In the genomic region with DNA sequence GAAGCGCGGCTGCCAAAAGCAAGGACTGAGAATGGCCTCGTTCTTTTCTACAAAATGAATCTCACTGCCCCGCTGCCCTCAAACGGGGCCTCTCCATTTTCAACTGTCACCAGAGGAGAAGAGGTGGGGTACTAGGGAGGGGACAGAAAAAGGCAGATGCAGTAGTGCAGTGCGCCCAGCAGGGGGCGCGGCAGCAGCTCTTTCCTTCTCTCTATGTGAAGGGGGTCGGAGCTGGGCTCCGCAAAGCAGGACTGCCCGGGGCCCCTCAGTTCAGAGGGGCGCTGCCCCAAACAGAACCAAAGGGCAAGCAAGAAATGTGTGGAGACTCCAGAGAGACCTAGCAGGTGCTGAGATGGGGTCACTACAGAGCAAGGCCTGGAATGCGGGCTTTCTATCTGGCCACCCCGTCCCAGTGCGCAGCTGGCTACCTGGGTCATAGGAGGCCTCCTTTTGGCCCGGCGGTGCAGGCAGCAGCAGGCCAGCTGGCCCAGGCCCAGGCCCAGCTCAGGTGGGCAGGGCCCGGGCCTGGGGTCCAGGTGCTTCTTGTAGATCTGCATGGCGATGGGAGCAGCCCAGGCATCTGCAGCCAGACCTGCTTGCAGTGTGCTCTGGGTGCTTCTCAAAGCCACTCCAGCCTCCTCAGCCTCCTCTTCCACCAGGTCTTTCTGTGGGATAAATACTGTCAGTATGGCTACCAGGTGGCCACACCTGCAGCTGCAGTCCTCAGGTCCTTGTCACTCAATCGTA, we compare ENCODE assay signal across 1 cellular context.
TF ChIP-seq lines count a peak whose summit lies in the region.

No MANE protein-coding gene starts in this region.

TF ChIP-seq in endothelial cell of umbilical vein, 7 proteins besides CTCF, POLR2A, EP300 and RAD21 (continued from another document):
- TF ChIP-seq EZH2 (IDR thresholded peaks at IDR 0.05; ENCODE audit: borderline replicate concordance, low read depth, low read length, severe bottlenecking) = no peak
